In genomic region chr14:23555882-23556699, GRCh38 we compare ENCODE assay signal across 8 cellular contexts. TPM values are rescaled to one million over a fixed set of nuclear protein-coding genes. Genes with fewer than 3 reads are reported as not detected.
DNase-seq lines count a peak whose midpoint lies in the region; ATAC-seq and TF ChIP-seq lines count a peak whose summit lies in the region.

A gene with protein sequence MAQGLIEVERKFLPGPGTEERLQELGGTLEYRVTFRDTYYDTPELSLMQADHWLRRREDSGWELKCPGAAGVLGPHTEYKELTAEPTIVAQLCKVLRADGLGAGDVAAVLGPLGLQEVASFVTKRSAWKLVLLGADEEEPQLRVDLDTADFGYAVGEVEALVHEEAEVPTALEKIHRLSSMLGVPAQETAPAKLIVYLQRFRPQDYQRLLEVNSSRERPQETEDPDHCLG (plus strand): TSS chr14:23556271. CDS start chr14:23556758, 487 bp downstream.

- H3K27me3 ChIP-seq in kidney epithelial cell (ENCODE audit: control insufficient read depth, insufficient read depth, low read length): no peaks in the 10 kb centered on the region

- peaks cover 4% of the 10 kb centered on the region for H3K36me3 ChIP-seq in kidney epithelial cell (ENCODE audit: control insufficient read depth, insufficient read depth, low read length)

- peak within 1 kb of the TSS; percentile 64 for H3K4me3 ChIP-seq in AG09309 (ENCODE audit: control insufficient read depth, low read depth, low read length)
- peak within 1 kb of the TSS; percentile 91 for H3K4me3 ChIP-seq in kidney epithelial cell (ENCODE audit: low read depth, low read length)

- TF ChIP-seq CTCF in AG09309 (IDR thresholded peaks at IDR 0.05; ENCODE audit: control insufficient read depth, insufficient read depth, low read depth, low read length, missing control alignments) (no peak), kidney epithelial cell (IDR thresholded peaks at IDR 0.05; ENCODE audit: insufficient read depth, low read length, poor library complexity, severe bottlenecking) (no peak)

- peak; percentile 90 for ATAC-seq in GM19025 (IDR thresholded peaks at IDR 0.05; ENCODE audit: low read depth, unreplicated experiment)
- peak; percentile 87 for ATAC-seq in HG03280 (IDR thresholded peaks at IDR 0.05; ENCODE audit: unreplicated experiment)

- peak; percentile 34 for DNase-seq in AG09309 (ENCODE audit: low read depth)
- peak; percentile 85 to 93 for DNase-seq in NCI-H446 (lab: John Stamatoyannopoulos, UW)
- peak; percentile 88 for DNase-seq in activated CD4-positive, CD25-positive, alpha-beta regulatory T cell treated with anti-CD3 and anti-CD28 coated beads, Interleukin-2, amount 50 U/mL, for 16 hours (ENCODE audit: low read depth, low spot score)
- peak; percentile 89 for DNase-seq in central memory CD4-positive, alpha-beta T cell
- peak; percentile 73 for DNase-seq in kidney epithelial cell (ENCODE audit: low read depth)
- peak; percentile 97 for DNase-seq in stimulated activated CD4-positive, alpha-beta T cell treated with anti-CD3 and anti-CD28 coated beads, Interleukin-15, amount 100 ng/mL, for 24 hours

RNA-seq across cellular contexts. Expression of the gene that starts here (rescaled TPM):
- total RNA-seq in kidney epithelial cell: 5.7 and 8.5 TPM in 2 replicates

Comparison
In these comparisons a context has a peak if more than half of its experiments do, and no peak if none do; other contexts are left out.
1. Peak in every context shown above with its lines: DNase-seq, ATAC-seq and H3K4me3 ChIP-seq.
2. DNase-seq: peak in every context shown above with its lines; median percentile 97 in stimulated activated CD4-positive, alpha-beta T cell treated with anti-CD3 and anti-CD28 coated beads, Interleukin-15, amount 100 ng/mL, for 24 hours; 89 in NCI-H446; 89 in central memory CD4-positive, alpha-beta T cell; 88 in activated CD4-positive, CD25-positive, alpha-beta regulatory T cell treated with anti-CD3 and anti-CD28 coated beads, Interleukin-2, amount 50 U/mL, for 16 hours; 73 in kidney epithelial cell; 34 in AG09309.